ENCODE assay signal across 13 cellular contexts in the genomic region with DNA sequence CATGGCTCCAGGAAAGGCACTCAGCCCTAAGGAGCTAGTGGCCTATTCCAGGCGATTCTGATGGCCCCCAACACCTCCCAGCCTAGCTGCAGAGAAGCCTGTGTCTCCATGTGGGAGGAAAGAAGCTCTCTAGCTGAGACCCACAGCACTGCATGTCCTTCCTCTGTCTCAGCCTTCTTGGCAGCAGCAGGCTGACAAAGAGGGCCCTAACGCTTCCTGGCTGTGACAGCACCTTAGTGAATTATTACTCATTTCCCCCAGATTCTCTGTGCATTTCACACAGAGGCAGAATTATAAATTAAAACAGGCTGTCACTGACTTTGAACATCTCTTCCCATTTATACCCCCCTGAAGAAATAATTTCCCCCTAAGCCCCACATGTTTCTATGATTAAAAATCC.
A peak's percentile ranks its signal among the peaks of the same experiment; 100 is the strongest.
DNase-seq lines count a peak whose midpoint lies in the region; ATAC-seq and TF ChIP-seq lines count a peak whose summit lies in the region.
"Had no signal": no experiment of that assay in that cellular context is flagged by ENCODE, and none has a peak within 500 bp of the region (broad histone marks: within the 10 kb centered on the region; RNA-seq: fewer than 3 reads in every experiment).

No MANE protein-coding gene starts in this region.

- no peaks in the 10 kb centered on the region for H3K9me3 Mint-ChIP-seq in activated T-cell treated with anti-CD3 and anti-CD28 coated beads, Interleukin-2, amount 50 U/mL, for 24 hours
- no peaks in the 10 kb centered on the region for H3K9me3 Mint-ChIP-seq in central memory CD8-positive, alpha-beta T cell
- no peaks in the 10 kb centered on the region for H3K9me3 Mint-ChIP-seq in progenitor cell of endocrine pancreas (ENCODE audit: low read depth)
- H3K9me3 Mint-ChIP-seq: memory B cell; stimulated activated naive CD8-positive, alpha-beta T cell treated with anti-CD3 and anti-CD28 coated beads, Interleukin-15, Interleukin-2, amounts not matched to agents 100 ng/mL and 50 ng/mL, for 24 hours had no signal

- H3K9me3 ChIP-seq in neuronal stem cell (replicated peaks in 1 of 2; ENCODE audit: control insufficient read depth in 2 of 2, insufficient read depth in 1 of 2, low read depth in 1 of 2, low read length in 2 of 2) (no peaks in the 10 kb centered on the region), Karpas-422 (ENCODE audit: low read length) (no peaks in the 10 kb centered on the region)
- H3K9me3 ChIP-seq: prostate gland had no signal

- no peak overlapping the region for H3K23ac ChIP-seq in neuronal stem cell (ENCODE audit: low read depth, low read length, poor library complexity)

- peaks cover 39% of the 10 kb centered on the region for H3K27me3 Mint-ChIP-seq in activated T-cell treated with anti-CD3 and anti-CD28 coated beads, Interleukin-2, amount 50 U/mL, for 24 hours
- H3K27me3 Mint-ChIP-seq in central memory CD8-positive, alpha-beta T cell = peaks cover 25% of the 10 kb centered on the region
- H3K27me3 Mint-ChIP-seq in progenitor cell of endocrine pancreas = peaks cover 34% of the 10 kb centered on the region

- no peak overlapping the region for H2BK12ac ChIP-seq in neuronal stem cell (ENCODE audit: low read length)

- no peak overlapping the region for H3K9ac ChIP-seq in neuronal stem cell (ENCODE audit: low read depth, low read length, poor library complexity)
- no peak overlapping the region for H3K9ac ChIP-seq in Karpas-422 (ENCODE audit: low read length)

- H3K79me2 ChIP-seq in Karpas-422 (ENCODE audit: low read length) = no peaks in the 10 kb centered on the region

- H3K36me3 Mint-ChIP-seq in activated T-cell treated with anti-CD3 and anti-CD28 coated beads, Interleukin-2, amount 50 U/mL, for 24 hours (ENCODE audit: low read depth) = no peaks in the 10 kb centered on the region
- no peaks in the 10 kb centered on the region for H3K36me3 Mint-ChIP-seq in central memory CD8-positive, alpha-beta T cell (ENCODE audit: insufficient read depth)
- H3K36me3 Mint-ChIP-seq in progenitor cell of endocrine pancreas (ENCODE audit: insufficient read depth) = no peaks in the 10 kb centered on the region
- H3K36me3 Mint-ChIP-seq: memory B cell had no signal

- H3K4me1 Mint-ChIP-seq in activated T-cell treated with anti-CD3 and anti-CD28 coated beads, Interleukin-2, amount 50 U/mL, for 24 hours (ENCODE audit: low read depth) = peaks cover 25% of the 10 kb centered on the region
- H3K4me1 Mint-ChIP-seq in central memory CD8-positive, alpha-beta T cell = peaks cover 12% of the 10 kb centered on the region
- no peaks in the 10 kb centered on the region for H3K4me1 Mint-ChIP-seq in progenitor cell of endocrine pancreas (ENCODE audit: low read depth)

- peak overlapping the region; percentile 48 for H3K18ac ChIP-seq in neuronal stem cell (ENCODE audit: low read length)

- no CpG with 5 or more reads among the region's 2 CpGs for WGBS in neuronal stem cell (ENCODE audit: extremely low coverage in 2 of 2, insufficient read length in 2 of 2, insufficient replicate concordance in 1 of 2), 2 donors

- no peak overlapping the region for H2BK120ac ChIP-seq in neuronal stem cell (ENCODE audit: low read depth, low read length)

- no peaks in the 10 kb centered on the region for H3K9me2 ChIP-seq in Karpas-422 (replicated peaks; ENCODE audit: insufficient read depth, low read length)

- H3K27ac ChIP-seq in neuronal stem cell (replicated peaks; ENCODE audit: low read length) = no peak overlapping the region
- H3K27ac ChIP-seq in Karpas-422 (ENCODE audit: low read length) = no peak overlapping the region
- H3K27ac ChIP-seq: PC-9, prostate gland had no signal

- peak overlapping the region; percentile 60 for H2BK15ac ChIP-seq in neuronal stem cell (ENCODE audit: low read length)

- H2AFZ ChIP-seq in neuronal stem cell (ENCODE audit: low read length) (no peak overlapping the region), Karpas-422 (ENCODE audit: low read length) (no peak overlapping the region)
- H2AFZ ChIP-seq: PC-9 had no signal

- DNase-seq in activated T-cell treated with anti-CD3 and anti-CD28 coated beads, Interleukin-2, amount 50 U/mL, for 24 hours = no peak
- no peak for DNase-seq in activated T-cell treated with anti-CD3 and anti-CD28 coated beads, Interleukin-2, amount 50 U/mL, for 1 hour
- DNase-seq in NOMO-1 treated with dmso at 0.1 percent for 144 hours (lab: John Stamatoyannopoulos, UW; ENCODE audit: unreplicated experiment) = peak; percentile 36
- DNase-seq in central memory CD8-positive, alpha-beta T cell (ENCODE audit: low spot score in 2 of 2) = no peak
- no peak for DNase-seq in neuronal stem cell (ENCODE audit: low spot score)
- no peak for DNase-seq in progenitor cell of endocrine pancreas (ENCODE audit: low spot score, unreplicated experiment)
- DNase-seq in Karpas-422 = no peak
- DNase-seq: NCI-H2227 treated with DMSO at 0.1 percent for 48 hours, PC-9 had no signal

- H3K4me1 ChIP-seq in neuronal stem cell (ENCODE audit: control insufficient read depth in 2 of 2, insufficient read depth in 1 of 2, low read depth in 1 of 2, low read length in 2 of 2) (peaks cover 8 to 14% of the 10 kb centered on the region in 2 donors), Karpas-422 (ENCODE audit: low read length) (no peaks in the 10 kb centered on the region)
- H3K4me1 ChIP-seq: prostate gland had no signal

- no peak overlapping the region for H2BK5ac ChIP-seq in neuronal stem cell (ENCODE audit: low read length)

- H3K4ac ChIP-seq in neuronal stem cell (ENCODE audit: low read length) = no peak overlapping the region

- no peak overlapping the region for H4K8ac ChIP-seq in neuronal stem cell (ENCODE audit: low read depth, low read length)

- no peak for ATAC-seq in central memory CD8-positive, alpha-beta T cell (replicated peaks; ENCODE audit: extremely low read depth, poor library complexity, severe bottlenecking)
- no peak for ATAC-seq in GM21423 (IDR thresholded peaks at IDR 0.05; ENCODE audit: unreplicated experiment)

- no peaks in the 10 kb centered on the region for H3K79me1 ChIP-seq in neuronal stem cell (ENCODE audit: low read depth, low read length)

- peaks cover 0 to 5% (median 0%) of the 10 kb centered on the region in 3 experiments for H3K27me3 ChIP-seq in neuronal stem cell (ENCODE audit: control insufficient read depth in 3 of 3, insufficient read depth in 3 of 3, low read depth in 1 of 3, low read length in 3 of 3)
- H3K27me3 ChIP-seq in Karpas-422 (ENCODE audit: low read length) = no peaks in the 10 kb centered on the region

- TF ChIP-seq CTCF in progenitor cell of endocrine pancreas (IDR thresholded peaks at IDR 0.05; ENCODE audit: unreplicated experiment) = no peak

- H4K20me1 ChIP-seq in Karpas-422 (ENCODE audit: insufficient read depth, low read depth, low read length) = no peaks in the 10 kb centered on the region

- H4K91ac ChIP-seq in neuronal stem cell (ENCODE audit: low read depth, low read length, poor library complexity) = no peak overlapping the region

- no peak overlapping the region for H3K4me2 ChIP-seq in neuronal stem cell (ENCODE audit: insufficient read depth, low read length, poor library complexity, severe bottlenecking)
- no peak overlapping the region for H3K4me2 ChIP-seq in Karpas-422 (ENCODE audit: low read depth, low read length, poor library complexity, severe bottlenecking)
- H3K4me2 ChIP-seq: PC-9 had no signal

- no peak overlapping the region for H3K4me3 Mint-ChIP-seq in activated T-cell treated with anti-CD3 and anti-CD28 coated beads, Interleukin-2, amount 50 U/mL, for 24 hours
- no peak overlapping the region for H3K4me3 Mint-ChIP-seq in central memory CD8-positive, alpha-beta T cell
- no peak overlapping the region for H3K4me3 Mint-ChIP-seq in progenitor cell of endocrine pancreas (ENCODE audit: low read depth)
- H3K4me3 Mint-ChIP-seq: memory B cell; stimulated activated naive CD8-positive, alpha-beta T cell treated with anti-CD3 and anti-CD28 coated beads, Interleukin-15, Interleukin-2, amounts not matched to agents 100 ng/mL and 50 ng/mL, for 24 hours had no signal

- H3K14ac ChIP-seq in neuronal stem cell (ENCODE audit: low read length) = no peak overlapping the region

- peak overlapping the region; percentile 20 for H3K27ac Mint-ChIP-seq in activated T-cell treated with anti-CD3 and anti-CD28 coated beads, Interleukin-2, amount 50 U/mL, for 24 hours
- H3K27ac Mint-ChIP-seq in central memory CD8-positive, alpha-beta T cell (ENCODE audit: low read depth) = peak overlapping the region; percentile 39
- H3K27ac Mint-ChIP-seq in progenitor cell of endocrine pancreas = no peak overlapping the region
- H3K27ac Mint-ChIP-seq: memory B cell; stimulated activated naive CD8-positive, alpha-beta T cell treated with anti-CD3 and anti-CD28 coated beads, Interleukin-15, Interleukin-2, amounts not matched to agents 100 ng/mL and 50 ng/mL, for 24 hours had no signal

- peaks cover 0 to 23% of the 10 kb centered on the region in 2 donors for H3K36me3 ChIP-seq in neuronal stem cell (replicated peaks in 1 of 2; ENCODE audit: control insufficient read depth in 2 of 2, insufficient read depth in 2 of 2, low read length in 2 of 2)
- no peaks in the 10 kb centered on the region for H3K36me3 ChIP-seq in Karpas-422 (ENCODE audit: insufficient read depth, low read length)
- H3K36me3 ChIP-seq: prostate gland had no signal

- H3K4me3 ChIP-seq in neuronal stem cell (ENCODE audit: low read length in 2 of 2) (no peak overlapping the region), Karpas-422 (ENCODE audit: low read length) (no peak overlapping the region)
- H3K4me3 ChIP-seq: PC-9, prostate gland had no signal

- H2AK5ac ChIP-seq in neuronal stem cell (ENCODE audit: low read depth, low read length) = no peak overlapping the region
